ENCODE assay signal across 8 cellular contexts in genomic region chr1:225467193-225468020, GRCh38. TPM values are rescaled to one million over a fixed set of nuclear protein-coding genes. Genes with fewer than 3 reads are reported as not detected.
DNase-seq lines count a peak whose midpoint lies in the region; ATAC-seq and TF ChIP-seq lines count a peak whose summit lies in the region.

No MANE protein-coding gene starts in this region.

- H3K4me3 ChIP-seq in OCI-LY1 (ENCODE audit: low read depth, low read length, poor library complexity, severe bottlenecking), result peak overlapping the region; percentile 64

- H3K36me3 Mint-ChIP-seq in activated T-helper 2 cell treated with anti-CD3 and anti-CD28 coated beads, Interferon-gamma antibody, Interleukin-2, Interleukin-4, amounts not matched to agents 10 μg/mL and 5 μg/mL and 100 μg/mL, durations not matched to agents 14 hours and 24 hours and 36 hours (ENCODE audit: low read depth), result no peaks in the 10 kb centered on the region

- H3K9me3 ChIP-seq in OCI-LY1 (ENCODE audit: low read length), result no peaks in the 10 kb centered on the region

- no peaks in the 10 kb centered on the region for H3K79me2 ChIP-seq in OCI-LY1 (ENCODE audit: insufficient read depth, low read length)

- no peaks in the 10 kb centered on the region for H3K9me2 ChIP-seq in OCI-LY1 (ENCODE audit: low read depth, low read length)

- peak overlapping the region; percentile 73 for H3K9ac ChIP-seq in OCI-LY1 (ENCODE audit: low read length)

- peak; percentile 96 for ATAC-seq in HG02798 (IDR thresholded peaks at IDR 0.05; ENCODE audit: poor library complexity, unreplicated experiment)
- ATAC-seq in left colon, result no peak

- TF ChIP-seq CTCF in GM13976 (IDR thresholded peaks at IDR 0.05; ENCODE audit: borderline replicate concordance, control extremely low read depth, extremely low read depth, insufficient read depth, missing control alignments) (no peak), OCI-LY1 (IDR thresholded peaks at IDR 0.05; ENCODE audit: low read length) (no peak)

- DNase-seq in GM13976 (ENCODE audit: low spot score) (peak; percentile 88), left colon (peak; percentile 68 to 73), epidermal melanocyte (ENCODE audit: insufficient read length, low spot score) (no peak), NCI-H226 (no peak)
- DNase-seq in activated T-helper 2 cell treated with anti-CD3 and anti-CD28 coated beads, Interferon-gamma antibody, Interleukin-2, Interleukin-4, amounts not matched to agents 10 μg/mL and 5 μg/mL and 100 μg/mL, durations not matched to agents 14 hours and 24 hours and 36 hours (ENCODE audit: low spot score), result peak; percentile 83
- DNase-seq in stimulated activated CD8-positive, alpha-beta memory T cell treated with anti-CD3 and anti-CD28 coated beads, Interleukin-15, amount 100 ng/mL, for 1 hour (ENCODE audit: low read depth), result peak; percentile 61

- peaks cover 41% of the 10 kb centered on the region for H3K4me1 Mint-ChIP-seq in activated T-helper 2 cell treated with anti-CD3 and anti-CD28 coated beads, Interferon-gamma antibody, Interleukin-2, Interleukin-4, amounts not matched to agents 10 μg/mL and 5 μg/mL and 100 μg/mL, durations not matched to agents 14 hours and 24 hours and 36 hours (ENCODE audit: low read depth)

- H3K9me3 Mint-ChIP-seq in activated T-helper 2 cell treated with anti-CD3 and anti-CD28 coated beads, Interferon-gamma antibody, Interleukin-2, Interleukin-4, amounts not matched to agents 10 μg/mL and 5 μg/mL and 100 μg/mL, durations not matched to agents 14 hours and 24 hours and 36 hours, result no peaks in the 10 kb centered on the region

- no peaks in the 10 kb centered on the region for H3K27me3 ChIP-seq in OCI-LY1 (ENCODE audit: insufficient read depth, low read length)

- in situ Hi-C loops in GM13976 (cut with MboI; ENCODE audit: low sequenced_read_pairs, unreplicated experiment), result no loop called here

- H3K4me1 ChIP-seq in OCI-LY1 (ENCODE audit: insufficient read depth, low read length, severe bottlenecking), result peaks cover 24% of the 10 kb centered on the region

- peak overlapping the region; percentile 79 for H3K27ac ChIP-seq in OCI-LY1 (ENCODE audit: low read depth, low read length, poor library complexity, severe bottlenecking)

- H3F3A ChIP-seq in OCI-LY1 (ENCODE audit: insufficient read depth, low read length), result no peaks in the 10 kb centered on the region

- H4K20me1 ChIP-seq in OCI-LY1 (ENCODE audit: insufficient read depth, low read length), result no peaks in the 10 kb centered on the region

- intact Hi-C loops in activated T-helper 2 cell treated with anti-CD3 and anti-CD28 coated beads, Interferon-gamma antibody, Interleukin-2, Interleukin-4, amounts not matched to agents 10 μg/mL and 5 μg/mL and 100 μg/mL, durations not matched to agents 14 hours and 24 hours and 36 hours (cut with micrococcal nuclease), result loop anchor here (1.0 to 5.0 kb wide), 6 partner anchors 13 to 595 kb away; partner anchors contain the start of genes H3-3A, LBR, PYCR2 and SDE2
- intact Hi-C loops in left colon (cut with DNase I, micrococcal nuclease), result no loop called here

- H3K36me3 ChIP-seq in OCI-LY1 (ENCODE audit: insufficient read depth, low read length), result no peaks in the 10 kb centered on the region

- H3K4me2 ChIP-seq in OCI-LY1 (ENCODE audit: low read length), result peak overlapping the region; percentile 81

- H3K27ac Mint-ChIP-seq in activated T-helper 2 cell treated with anti-CD3 and anti-CD28 coated beads, Interferon-gamma antibody, Interleukin-2, Interleukin-4, amounts not matched to agents 10 μg/mL and 5 μg/mL and 100 μg/mL, durations not matched to agents 14 hours and 24 hours and 36 hours, result peak overlapping the region; percentile 99

- no peaks in the 10 kb centered on the region for H3K27me3 Mint-ChIP-seq in activated T-helper 2 cell treated with anti-CD3 and anti-CD28 coated beads, Interferon-gamma antibody, Interleukin-2, Interleukin-4, amounts not matched to agents 10 μg/mL and 5 μg/mL and 100 μg/mL, durations not matched to agents 14 hours and 24 hours and 36 hours (ENCODE audit: low read depth)

- H2AFZ ChIP-seq in OCI-LY1 (ENCODE audit: low read length), result no peak overlapping the region

- peak overlapping the region; percentile 89 for H3K4me3 Mint-ChIP-seq in activated T-helper 2 cell treated with anti-CD3 and anti-CD28 coated beads, Interferon-gamma antibody, Interleukin-2, Interleukin-4, amounts not matched to agents 10 μg/mL and 5 μg/mL and 100 μg/mL, durations not matched to agents 14 hours and 24 hours and 36 hours (ENCODE audit: low read depth)

RNA-seq across cellular contexts. Expression of gene LBR, which starts 39.6 kb away (rescaled TPM):
- total RNA-seq in activated T-helper 2 cell treated with anti-CD3 and anti-CD28 coated beads, Interferon-gamma antibody, Interleukin-2, Interleukin-4, amounts not matched to agents 10 μg/mL and 5 μg/mL and 100 μg/mL, durations not matched to agents 14 hours and 24 hours and 36 hours, result 187 and 191 TPM in 2 replicates
- 10 to 100 TPM; 85.2 to 88.5 TPM for total RNA-seq in left colon

Comparison
In these comparisons a context has a peak if more than half of its experiments do, and no peak if none do; other contexts are left out.
1. DNase-seq: peak in GM13976 (single experiment), activated T-helper 2 cell treated with anti-CD3 and anti-CD28 coated beads, Interferon-gamma antibody, Interleukin-2, Interleukin-4, amounts not matched to agents 10 μg/mL and 5 μg/mL and 100 μg/mL, durations not matched to agents 14 hours and 24 hours and 36 hours (single experiment), left colon (2 of 2) and stimulated activated CD8-positive, alpha-beta memory T cell treated with anti-CD3 and anti-CD28 coated beads, Interleukin-15, amount 100 ng/mL, for 1 hour (single experiment); none in epidermal melanocyte (single experiment) and NCI-H226 (single experiment).